7 cellular contexts compared by ENCODE assay signal in the genomic region with DNA sequence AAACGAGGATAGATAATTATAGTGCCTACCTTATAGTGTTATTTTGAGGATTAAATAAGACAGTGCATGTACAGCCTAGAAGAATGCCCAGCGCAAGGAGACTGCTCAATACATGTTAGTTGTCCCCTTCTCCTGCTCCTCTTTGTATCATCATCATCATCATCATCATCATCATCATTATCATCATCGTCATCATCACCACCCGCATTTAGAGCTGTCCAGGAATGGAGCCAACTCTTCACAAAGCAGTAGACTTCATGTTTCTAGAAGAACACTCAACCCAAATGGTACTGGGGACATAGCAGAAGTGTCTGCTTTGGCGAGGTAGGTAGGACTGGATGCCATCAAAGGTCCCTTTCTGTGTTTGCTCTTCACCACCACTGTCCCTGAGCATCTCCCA.
"Had no signal": no experiment of that assay in that cellular context is flagged by ENCODE, and none has a peak within 500 bp of the region (broad histone marks: within the 10 kb centered on the region; RNA-seq: fewer than 3 reads in every experiment).

No MANE protein-coding gene starts in this region.

- FAIRE-seq: K562 had no signal

- H3K4me3 ChIP-seq: K562 had no signal

- H3K9me3 Mint-ChIP-seq: IgD-negative memory B cell had no signal

- H3K4me1 Mint-ChIP-seq: IgD-negative memory B cell had no signal

- H3K4me3 Mint-ChIP-seq: IgD-negative memory B cell had no signal

- H3K36me3 Mint-ChIP-seq: IgD-negative memory B cell had no signal

- H3K27ac Mint-ChIP-seq: IgD-negative memory B cell had no signal

- DNase-seq: IMR-90, KBM-7, KG1 had no signal

- H3K4me2 ChIP-seq: KMS-11 had no signal

- H3K27ac ChIP-seq: HL-60, KMS-11 had no signal

- H3K9ac ChIP-seq: KMS-11 had no signal

- ATAC-seq: K562 had no signal
